ENCODE assay signal across 10 cellular contexts in the genomic region with DNA sequence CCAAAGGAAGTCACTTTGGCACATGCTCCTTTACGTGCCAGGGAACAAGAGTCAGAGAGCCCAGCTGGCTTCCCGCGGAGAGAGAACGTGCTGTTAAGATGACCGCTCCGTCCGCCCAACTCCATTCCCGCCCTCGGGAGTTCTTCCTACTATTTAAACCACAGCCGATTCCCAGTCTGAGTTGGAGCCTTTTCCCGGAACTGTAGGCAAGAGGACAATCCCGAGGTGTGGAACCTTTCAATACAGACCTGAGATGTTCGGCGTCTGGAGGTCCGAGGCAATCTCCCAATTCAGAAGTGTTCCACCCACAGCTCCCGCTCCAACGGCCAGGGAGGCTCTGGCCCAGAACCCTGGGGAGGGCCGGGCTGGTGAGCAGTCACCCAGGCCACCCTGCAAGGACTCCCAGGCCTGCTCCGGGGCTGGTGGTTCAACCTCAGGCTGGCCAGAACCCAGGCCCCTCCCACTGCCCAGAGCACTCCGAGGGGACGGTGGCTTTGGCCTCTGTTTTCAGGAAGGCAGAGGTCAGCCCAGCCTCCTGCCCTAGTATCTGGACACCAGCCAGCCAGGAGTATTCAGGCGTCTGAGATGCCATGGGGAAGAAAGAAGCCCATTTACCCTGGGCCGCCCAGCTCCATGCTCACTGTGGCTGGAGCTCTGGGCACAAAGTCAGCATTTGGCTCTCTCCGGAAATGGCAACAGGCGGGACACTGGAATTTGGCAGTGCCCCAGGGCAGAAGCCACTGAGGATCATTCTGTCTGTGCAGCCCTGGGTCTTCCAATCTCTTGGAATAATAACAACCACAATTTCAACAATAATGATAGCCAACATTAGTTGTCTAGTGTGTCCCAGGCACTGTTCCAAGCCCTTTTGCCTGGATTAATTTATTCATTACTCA. TPM values are rescaled to one million over a fixed set of nuclear protein-coding genes. Genes with fewer than 3 reads are reported as not detected.
DNase-seq lines count a peak whose midpoint lies in the region; TF ChIP-seq lines count a peak whose summit lies in the region.
"Had no signal": no experiment of that assay in that cellular context is flagged by ENCODE, and none has a peak within 500 bp of the region (broad histone marks: within the 10 kb centered on the region; RNA-seq: fewer than 3 reads in every experiment).

No MANE protein-coding gene starts in this region.

- TF ChIP-seq CTCF in brain microvascular endothelial cell (IDR thresholded peaks at IDR 0.05; ENCODE audit: low read depth, low read length, missing control alignments) (no peak), CD14-positive monocyte (IDR thresholded peaks at IDR 0.05) (no peak)

- H3K4me1 ChIP-seq in skeletal muscle satellite cell (ENCODE audit: control insufficient read depth, insufficient read depth, low read length): peaks cover 21% of the 10 kb centered on the region

- peak overlapping the region; percentile 74 for H3K9ac ChIP-seq in skeletal muscle satellite cell (ENCODE audit: low read depth, low read length)
- H3K9ac ChIP-seq: KMS-11 had no signal

- H3K36me3 ChIP-seq in brain microvascular endothelial cell (replicated peaks) (no peaks in the 10 kb centered on the region), skeletal muscle satellite cell (ENCODE audit: insufficient read depth, low read length) (no peaks in the 10 kb centered on the region)

- in situ Hi-C loops in brain microvascular endothelial cell (cut with HindIII; ENCODE audit: low pct_ligation_motif_present, low sequenced_read_pairs): no loop called here

- H3K27me3 ChIP-seq in brain microvascular endothelial cell (replicated peaks) (no peaks in the 10 kb centered on the region), skeletal muscle satellite cell (ENCODE audit: control insufficient read depth, insufficient read depth, low read length) (no peaks in the 10 kb centered on the region)

- H3K4me2 ChIP-seq in skeletal muscle satellite cell (ENCODE audit: low read length): peak overlapping the region; percentile 79
- H3K4me2 ChIP-seq: KMS-11 had no signal

- H3K4me3 ChIP-seq in brain microvascular endothelial cell (ENCODE audit: low read depth, low read length): peak overlapping the region; percentile 20
- peak overlapping the region; percentile 50 for H3K4me3 ChIP-seq in skeletal muscle satellite cell (ENCODE audit: low read length)

- H3K4me3 Mint-ChIP-seq in CD14-positive monocyte: no peak overlapping the region

- H3K36me3 Mint-ChIP-seq in CD14-positive monocyte: no peaks in the 10 kb centered on the region

- intact Hi-C loops in CD14-positive monocyte (cut with micrococcal nuclease): no loop called here

- peaks cover 8% of the 10 kb centered on the region for H3K4me1 Mint-ChIP-seq in CD14-positive monocyte

- no peaks in the 10 kb centered on the region for H3K9me3 ChIP-seq in skeletal muscle satellite cell (replicated peaks; ENCODE audit: low read length)

- no peak overlapping the region for H3K27ac ChIP-seq in brain microvascular endothelial cell
- H3K27ac ChIP-seq: KMS-11 had no signal

- peak; percentile 38 for DNase-seq in GM04504 (ENCODE audit: low read depth)
- DNase-seq in brain microvascular endothelial cell: no peak
- peak in 41 of 51 donors; percentile 4 to 79 (median 37) for DNase-seq in hypothalamus (lab: John Stamatoyannopoulos, UW)
- no peak for DNase-seq in putamen (ENCODE audit: low spot score)
- no peak for DNase-seq in CD14-positive monocyte (ENCODE audit: low spot score)
- no peak for DNase-seq in germinal center (ENCODE audit: low spot score)
- DNase-seq in SIG-M5 (lab: John Stamatoyannopoulos, UW): no peak
- DNase-seq: activated gamma-delta T cell had no signal

- H3K9me3 Mint-ChIP-seq in CD14-positive monocyte: peaks cover 0 to 9% (median 3%) of the 10 kb centered on the region in 7 donors

- H3K27ac Mint-ChIP-seq in CD14-positive monocyte: no peak overlapping the region

- H3K27me3 Mint-ChIP-seq in CD14-positive monocyte (ENCODE audit: low read depth in 3 of 3): peaks cover 6 to 13% (median 6%) of the 10 kb centered on the region in 3 donors

RNA-seq across cellular contexts. Expression of gene EMP2, which starts 21.4 kb away (rescaled TPM):
- total RNA-seq in skeletal muscle satellite cell (2012; rRNA removed): 23.2 and 24.8 TPM in 2 replicates
- not detected for polyA plus RNA-seq in CD14-positive monocyte

Comparison
In these comparisons a context has a peak if more than half of its experiments do, and no peak if none do; other contexts are left out.
1. DNase-seq: peak in GM04504 (single experiment) and hypothalamus (41 of 51); none in brain microvascular endothelial cell (single experiment), putamen (single experiment), CD14-positive monocyte (single experiment), germinal center (single experiment) and SIG-M5 (single experiment).